In the genomic region with DNA sequence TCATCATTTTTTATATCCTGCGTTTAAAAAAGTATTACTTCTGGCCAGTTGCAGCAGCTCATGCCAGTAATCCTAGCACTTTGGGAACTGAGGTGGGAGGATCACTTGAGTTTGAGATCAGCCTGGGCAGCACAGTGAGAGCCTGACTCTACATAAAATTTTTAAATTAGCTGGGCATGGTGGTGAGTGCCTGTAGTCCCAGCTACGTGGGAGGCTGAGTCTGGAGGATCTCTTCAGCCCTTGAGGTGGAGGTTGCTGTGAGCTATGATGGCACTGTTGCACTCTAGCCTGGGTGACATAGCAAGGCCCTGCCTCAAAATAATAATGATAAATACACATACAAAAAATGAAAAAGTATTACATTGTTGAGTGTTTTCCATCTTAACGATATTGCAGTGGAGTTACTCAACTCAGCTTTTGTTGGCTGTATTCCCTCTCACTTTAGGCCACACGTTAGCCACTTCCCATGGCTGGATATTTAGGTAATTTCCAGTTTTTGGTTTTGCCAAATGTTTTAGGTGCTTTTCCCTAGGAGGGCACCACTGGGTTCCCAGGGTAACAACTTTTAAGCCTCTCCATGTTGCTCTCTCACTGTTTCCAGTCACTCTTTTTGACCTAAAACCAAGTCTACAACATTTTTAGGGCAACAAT, we compare ENCODE assay signal across 10 cellular contexts. TPM values are rescaled to one million over a fixed set of nuclear protein-coding genes. Genes with fewer than 3 reads are reported as not detected.
DNase-seq lines count a peak whose midpoint lies in the region; ATAC-seq, FAIRE-seq and TF ChIP-seq lines count a peak whose summit lies in the region.
"Had no signal": no experiment of that assay in that cellular context is flagged by ENCODE, and none has a peak within 500 bp of the region (broad histone marks: within the 10 kb centered on the region; RNA-seq: fewer than 3 reads in every experiment).

No MANE protein-coding gene starts in this region.

- DNase-seq in RCC 7860 (ENCODE audit: low spot score) = peak; percentile 8
- DNase-seq in endothelial cell (ENCODE audit: low spot score) = no peak
- DNase-seq in nephron progenitor cell = no peak
- no peak for DNase-seq in ACHN
- DNase-seq in NCI-H2107 (lab: John Stamatoyannopoulos, UW) = no peak
- DNase-seq: activated naive CD8-positive, alpha-beta T cell treated with anti-CD3 and anti-CD28 coated beads, Interleukin-2, amount 10 ng/mL, durations not matched to agents 7 days and 5 days had no signal

- H3K27ac Mint-ChIP-seq in endothelial cell (ENCODE audit: unreplicated experiment) (peak overlapping the region; percentile 96), nephron progenitor cell (peak overlapping the region; percentile 95)
- H3K27ac Mint-ChIP-seq: activated naive CD8-positive, alpha-beta T cell treated with anti-CD3 and anti-CD28 coated beads, Interleukin-2, amount 10 ng/mL, durations not matched to agents 7 days and 5 days; B cell had no signal

- H3K27me3 Mint-ChIP-seq in endothelial cell (ENCODE audit: unreplicated experiment) (peaks cover 8% of the 10 kb centered on the region), nephron progenitor cell (ENCODE audit: low read depth, poor library complexity) (peaks cover 11% of the 10 kb centered on the region)
- H3K27me3 Mint-ChIP-seq: activated naive CD8-positive, alpha-beta T cell treated with anti-CD3 and anti-CD28 coated beads, Interleukin-2, amount 10 ng/mL, durations not matched to agents 7 days and 5 days; B cell had no signal

- peaks cover 21% of the 10 kb centered on the region for H3K4me1 Mint-ChIP-seq in endothelial cell (ENCODE audit: unreplicated experiment)
- H3K4me1 Mint-ChIP-seq in nephron progenitor cell = peaks cover 66% of the 10 kb centered on the region
- H3K4me1 Mint-ChIP-seq: B cell had no signal

- H3K9me3 Mint-ChIP-seq in endothelial cell (ENCODE audit: unreplicated experiment) (no peaks in the 10 kb centered on the region), nephron progenitor cell (no peaks in the 10 kb centered on the region)
- H3K9me3 Mint-ChIP-seq: activated naive CD8-positive, alpha-beta T cell treated with anti-CD3 and anti-CD28 coated beads, Interleukin-2, amount 10 ng/mL, durations not matched to agents 7 days and 5 days had no signal

- H3K27ac ChIP-seq in 22Rv1 = 0 out of 2 replicates have a peak overlapping the region, but pooled peaks have one; percentile 36

- no peak for FAIRE-seq in RCC 7860 (lab: Jason Lieb, UNC)

- TF ChIP-seq CTCF in 22Rv1 (IDR thresholded peaks at IDR 0.05) (no peak), endothelial cell (IDR thresholded peaks at IDR 0.05; ENCODE audit: unreplicated experiment) (no peak), nephron progenitor cell (IDR thresholded peaks at IDR 0.05) (no peak)

- H3K36me3 Mint-ChIP-seq in endothelial cell (ENCODE audit: low read depth, unreplicated experiment) (no peaks in the 10 kb centered on the region), nephron progenitor cell (ENCODE audit: low read depth) (no peaks in the 10 kb centered on the region)
- H3K36me3 Mint-ChIP-seq: activated naive CD8-positive, alpha-beta T cell treated with anti-CD3 and anti-CD28 coated beads, Interleukin-2, amount 10 ng/mL, durations not matched to agents 7 days and 5 days had no signal

- in situ Hi-C loops in ACHN (cut with HindIII; ENCODE audit: low pct_ligation_motif_present, low pct_unique_long_range_greater_than_20kb, low sequenced_read_pairs) = no loop called here

- ATAC-seq in GM21529 (IDR thresholded peaks at IDR 0.05; ENCODE audit: unreplicated experiment) (no peak), HG03457 (IDR thresholded peaks at IDR 0.05; ENCODE audit: unreplicated experiment) (no peak)

- H3K4me3 Mint-ChIP-seq in endothelial cell (ENCODE audit: unreplicated experiment) (no peak overlapping the region), nephron progenitor cell (peak overlapping the region; percentile 71)
- H3K4me3 Mint-ChIP-seq: activated naive CD8-positive, alpha-beta T cell treated with anti-CD3 and anti-CD28 coated beads, Interleukin-2, amount 10 ng/mL, durations not matched to agents 7 days and 5 days; B cell had no signal

RNA-seq across cellular contexts. Expression of gene SHB, which starts 20.6 kb away (rescaled TPM):
- 18.5 TPM for total RNA-seq in endothelial cell (ENCODE audit: unreplicated experiment)
